ENCODE assay signal across 14 cellular contexts in the genomic region with DNA sequence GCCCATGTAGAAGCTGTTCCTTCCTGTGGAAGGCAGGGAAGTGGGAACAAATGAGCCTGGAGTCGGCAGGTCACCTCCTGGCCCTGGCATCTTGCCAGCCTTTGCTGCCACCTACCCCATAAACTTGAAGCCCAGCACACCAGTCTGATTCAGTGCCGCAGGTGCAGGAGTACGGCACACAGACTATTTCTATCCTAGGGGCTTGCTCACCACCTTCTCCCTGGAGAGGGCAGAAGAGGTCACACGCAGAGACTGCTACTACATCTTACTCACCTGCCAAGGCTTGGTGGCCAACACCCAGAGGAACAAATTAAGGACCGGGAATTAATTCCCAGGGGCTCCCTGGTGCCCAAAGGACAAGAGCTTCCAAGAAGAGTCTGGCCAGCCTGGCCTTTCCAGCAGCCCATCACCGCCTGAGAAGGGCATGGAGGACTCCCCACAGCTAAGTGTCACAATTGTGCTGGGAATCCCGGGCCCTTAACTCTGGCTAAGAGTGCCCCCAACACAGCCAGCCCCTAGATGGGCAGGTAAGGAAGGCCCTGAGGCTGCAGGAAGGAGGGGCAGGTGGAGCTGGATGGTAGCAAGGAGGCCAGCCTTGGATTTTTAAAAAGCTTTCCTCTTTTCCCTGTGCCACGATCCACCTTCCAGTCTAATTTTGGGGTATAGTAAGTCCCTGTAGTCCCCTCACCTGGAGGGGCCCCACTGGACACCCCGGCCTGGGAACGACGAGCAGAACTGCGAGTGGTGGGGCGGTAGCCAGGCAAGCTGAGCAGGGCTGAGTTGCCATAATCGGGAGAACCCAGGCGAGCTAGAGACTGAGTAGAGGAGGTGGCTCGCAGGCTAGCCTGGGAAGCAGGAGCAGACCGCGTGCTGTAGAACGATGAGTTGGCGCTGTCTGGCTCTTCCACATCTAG. TPM values are rescaled to one million over a fixed set of nuclear protein-coding genes. Genes with fewer than 3 reads are reported as not detected.
DNase-seq lines count a peak whose midpoint lies in the region; TF ChIP-seq lines count a peak whose summit lies in the region.
"Had no signal": no experiment of that assay in that cellular context is flagged by ENCODE, and none has a peak within 500 bp of the region (broad histone marks: within the 10 kb centered on the region; RNA-seq: fewer than 3 reads in every experiment).

No MANE protein-coding gene starts in this region.

- H3K27me3 ChIP-seq in dorsolateral prefrontal cortex: no peaks in the 10 kb centered on the region
- no peaks in the 10 kb centered on the region for H3K27me3 ChIP-seq in sigmoid colon
- no peaks in the 10 kb centered on the region for H3K27me3 ChIP-seq in Karpas-422 (ENCODE audit: low read length)
- H3K27me3 ChIP-seq: esophagus squamous epithelium had no signal

- 80 to 89% methylated on average over 20 of the region's 20 CpGs for WGBS in sigmoid colon, 2 donors

- no peak overlapping the region for H3K4me2 ChIP-seq in Karpas-422 (ENCODE audit: low read depth, low read length, poor library complexity, severe bottlenecking)

- H3K79me2 ChIP-seq in Karpas-422 (ENCODE audit: low read length): no peaks in the 10 kb centered on the region

- no peak overlapping the region for H3K9ac ChIP-seq in Karpas-422 (ENCODE audit: low read length)

- H3K9me3 ChIP-seq in sigmoid colon: no peaks in the 10 kb centered on the region
- H3K9me3 ChIP-seq in Karpas-422 (ENCODE audit: low read length): no peaks in the 10 kb centered on the region
- H3K9me3 ChIP-seq: esophagus squamous epithelium had no signal

- H4K20me1 ChIP-seq in Karpas-422 (ENCODE audit: insufficient read depth, low read depth, low read length): peaks cover 3% of the 10 kb centered on the region; the same call in 1 of the 2 replicates

- H3K27ac ChIP-seq in dorsolateral prefrontal cortex: peak overlapping the region in 44 of 59 donors; percentile 3 to 90 (median 42)
- peak overlapping the region in 2 of 4 donors; percentile 3 to 25 for H3K27ac ChIP-seq in sigmoid colon
- no peak overlapping the region for H3K27ac ChIP-seq in Karpas-422 (ENCODE audit: low read length)
- H3K27ac ChIP-seq: esophagus squamous epithelium had no signal

- TF ChIP-seq EP300 in sigmoid colon (IDR thresholded peaks at IDR 0.05): no peak

- DNase-seq in NCI-H2227 (lab: John Stamatoyannopoulos, UW; ENCODE audit: unreplicated experiment): peak; percentile 50
- no peak for DNase-seq in NCI-H2227 treated with DMSO at 0.1 percent for 48 hours (lab: John Stamatoyannopoulos, UW)
- peak; percentile 44 for DNase-seq in NCI-H2029 treated with DMSO at 0.1 percent for 48 hours (lab: John Stamatoyannopoulos, UW)
- DNase-seq in dorsolateral prefrontal cortex: no peak
- DNase-seq in sigmoid colon: peak; percentile 67
- no peak for DNase-seq in Karpas-422
- DNase-seq in HCEC 1CT: no peak
- DNase-seq in NCI-H1436 (lab: John Stamatoyannopoulos, UW): no peak
- DNase-seq: activated CD4-positive, alpha-beta memory T cell treated with anti-CD3 and anti-CD28 coated beads, Interleukin-2, amount 10 ng/mL, durations not matched to agents 7 days and 5 days; activated naive CD8-positive, alpha-beta T cell treated with anti-CD3 and anti-CD28 coated beads, Interleukin-2, amount 10 ng/mL, durations not matched to agents 7 days and 5 days; esophagus squamous epithelium; IMR-90; NCI-H1092 treated with DMSO at 0.1 percent for 48 hours; SIG-M5 had no signal

- TF ChIP-seq CTCF in dorsolateral prefrontal cortex (IDR thresholded peaks at IDR 0.05 in 54 of 56, conservative IDR thresholded peaks at IDR 0.05 in 2 of 56; ENCODE audit: low read depth in 1 of 56, partially characterized antibody in 56 of 56): no peak
- no peak for TF ChIP-seq CTCF in sigmoid colon (IDR thresholded peaks at IDR 0.05)

- intact Hi-C loops in dorsolateral prefrontal cortex (cut with DNase I) (no loop called here), sigmoid colon (cut with DNase I) (no loop called here)

- H3K9me2 ChIP-seq in Karpas-422 (replicated peaks; ENCODE audit: insufficient read depth, low read length): no peaks in the 10 kb centered on the region

- H2AFZ ChIP-seq in Karpas-422 (ENCODE audit: low read length): no peak overlapping the region

- no peak overlapping the region for H3K4me3 ChIP-seq in dorsolateral prefrontal cortex
- H3K4me3 ChIP-seq in sigmoid colon: no peak overlapping the region
- H3K4me3 ChIP-seq in Karpas-422 (ENCODE audit: low read length): no peak overlapping the region
- H3K4me3 ChIP-seq: esophagus squamous epithelium had no signal

- H3K4me1 ChIP-seq in sigmoid colon (peaks cover 0 to 27% (median 15%) of the 10 kb centered on the region in 4 donors), Karpas-422 (ENCODE audit: low read length) (peaks cover 15% of the 10 kb centered on the region)

- H3K36me3 ChIP-seq in sigmoid colon (peaks cover 79 to 89% (median 85%) of the 10 kb centered on the region in 4 donors), Karpas-422 (ENCODE audit: insufficient read depth, low read length) (peaks cover 9% of the 10 kb centered on the region)

- no peak for TF ChIP-seq POLR2A in sigmoid colon (IDR thresholded peaks at IDR 0.05)

RNA-seq across cellular contexts. Expression of gene IL18BP, which starts 6.9 kb away (rescaled TPM):
- 10 to 100 TPM in 86 of 120 experiments, 1 to 10 TPM in 34; 5.0 to 35.2 (median 12.5) TPM for total RNA-seq in dorsolateral prefrontal cortex
- 1 to 10 TPM; 2.5 to 7.5 (median 5.1) TPM for total RNA-seq in sigmoid colon
- 10 to 100 TPM in 1 of 3 donors, 1 to 10 TPM in 2; 4.8 to 21.3 (median 6.0) TPM for polyA plus RNA-seq in sigmoid colon
- 5.4 and 6.2 TPM in 2 replicates for total RNA-seq in Karpas-422 (2014; rRNA removed; shearing (Covaris generic); ENCODE audit: low replicate concordance)

Comparison
In these comparisons a context has a peak if more than half of its experiments do, and no peak if none do; other contexts are left out.
1. DNase-seq: peak in NCI-H2227 (single experiment), NCI-H2029 treated with DMSO at 0.1 percent for 48 hours (single experiment) and sigmoid colon (single experiment); none in NCI-H2227 treated with DMSO at 0.1 percent for 48 hours (single experiment), dorsolateral prefrontal cortex (0 of 10), Karpas-422 (single experiment), HCEC 1CT (single experiment) and NCI-H1436 (single experiment).